ENCODE assay signal across 9 cellular contexts in genomic region chr17:3827124-3827773, GRCh38. TPM values are rescaled to one million over a fixed set of nuclear protein-coding genes. Genes with fewer than 3 reads are reported as not detected.
A peak's percentile ranks its signal among the peaks of the same experiment; 100 is the strongest.
DNase-seq lines count a peak whose midpoint lies in the region; ATAC-seq and TF ChIP-seq lines count a peak whose summit lies in the region.
"Had no signal": no experiment of that assay in that cellular context is flagged by ENCODE, and none has a peak within 500 bp of the region (broad histone marks: within the 10 kb centered on the region; RNA-seq: fewer than 3 reads in every experiment).

No MANE protein-coding gene starts in this region.

- no peaks in the 10 kb centered on the region for H4K20me1 ChIP-seq in MM.1S (ENCODE audit: insufficient read depth, low read length)

- peak; percentile 83 for TF ChIP-seq CTCF in MM.1S (IDR thresholded peaks at IDR 0.05; ENCODE audit: low read length)
- TF ChIP-seq CTCF in dorsolateral prefrontal cortex (IDR thresholded peaks at IDR 0.05 in 54 of 56, conservative IDR thresholded peaks at IDR 0.05 in 2 of 56; ENCODE audit: low read depth in 1 of 56, partially characterized antibody in 56 of 56), result peak; percentile 36 to 93 (median 75)

- H3K9me3 ChIP-seq in MM.1S (replicated peaks; ENCODE audit: insufficient read depth, low read length), result no peaks in the 10 kb centered on the region
- H3K9me3 ChIP-seq: BLaER1 treated with 17β-estradiol and CSF1 and Interleukin-3, amounts not matched to agents 10 nM and 100 nM had no signal

- no peaks in the 10 kb centered on the region for H3K27me3 ChIP-seq in MM.1S (replicated peaks; ENCODE audit: insufficient read depth, low read length)
- no peaks in the 10 kb centered on the region for H3K27me3 ChIP-seq in dorsolateral prefrontal cortex
- H3K27me3 ChIP-seq: BLaER1 treated with 17β-estradiol and CSF1 and Interleukin-3, amounts not matched to agents 10 nM and 100 nM had no signal

- H3K9me3 Mint-ChIP-seq in activated CD4-positive, alpha-beta T cell treated with anti-CD3 and anti-CD28 coated beads, Interleukin-2, amount 10 ng/mL, durations not matched to agents 24 days and 14 days, result no peaks in the 10 kb centered on the region

- no peak overlapping the region for H3K4me2 ChIP-seq in MM.1S (ENCODE audit: low read depth, low read length)

- ATAC-seq in HG02852 (IDR thresholded peaks at IDR 0.05; ENCODE audit: unreplicated experiment), result no peak

- no peaks in the 10 kb centered on the region for H3K27me3 Mint-ChIP-seq in activated CD4-positive, alpha-beta T cell treated with anti-CD3 and anti-CD28 coated beads, Interleukin-2, amount 10 ng/mL, durations not matched to agents 24 days and 14 days

- no peak overlapping the region for H2AFZ ChIP-seq in MM.1S (ENCODE audit: low read length)

- H3K9ac ChIP-seq in MM.1S (ENCODE audit: low read length), result no peak overlapping the region

- H3K36me3 Mint-ChIP-seq in activated CD4-positive, alpha-beta T cell treated with anti-CD3 and anti-CD28 coated beads, Interleukin-2, amount 10 ng/mL, durations not matched to agents 24 days and 14 days (ENCODE audit: low read depth), result peaks cover 46% of the 10 kb centered on the region

- H3K4me3 ChIP-seq in MM.1S (ENCODE audit: low read length), result no peak overlapping the region
- H3K4me3 ChIP-seq in dorsolateral prefrontal cortex, result no peak overlapping the region
- H3K4me3 ChIP-seq: BLaER1 treated with 17β-estradiol and CSF1 and Interleukin-3, amounts not matched to agents 10 nM and 100 nM had no signal

- H3K4me3 Mint-ChIP-seq in activated CD4-positive, alpha-beta T cell treated with anti-CD3 and anti-CD28 coated beads, Interleukin-2, amount 10 ng/mL, durations not matched to agents 24 days and 14 days, result no peak overlapping the region

- no peaks in the 10 kb centered on the region for H3K4me1 ChIP-seq in MM.1S (ENCODE audit: low read length)

- peaks cover 11% of the 10 kb centered on the region for H3K4me1 Mint-ChIP-seq in activated CD4-positive, alpha-beta T cell treated with anti-CD3 and anti-CD28 coated beads, Interleukin-2, amount 10 ng/mL, durations not matched to agents 24 days and 14 days

- H3K27ac Mint-ChIP-seq in activated CD4-positive, alpha-beta T cell treated with anti-CD3 and anti-CD28 coated beads, Interleukin-2, amount 10 ng/mL, durations not matched to agents 24 days and 14 days, result no peak overlapping the region

- DNase-seq in NCI-H1092 treated with DMSO at 0.1 percent for 48 hours (lab: John Stamatoyannopoulos, UW), result peak; percentile 1
- DNase-seq in NCI-H1092 (lab: John Stamatoyannopoulos, UW), result no peak
- DNase-seq in MM.1S, result peak; percentile 49
- peak; percentile 91 for DNase-seq in activated CD4-positive, alpha-beta T cell treated with anti-CD3 and anti-CD28 coated beads, Interleukin-2, amount 10 ng/mL, durations not matched to agents 24 days and 14 days
- peak in 7 of 10 donors; percentile 33 to 90 (median 58) for DNase-seq in dorsolateral prefrontal cortex
- peak; percentile 32 for DNase-seq in myocyte (ENCODE audit: low read depth)
- peak; percentile 47 for DNase-seq in stimulated activated CD8-positive, alpha-beta memory T cell treated with anti-CD3 and anti-CD28 coated beads, Interleukin-7, amount 100 ng/mL, for 24 hours (ENCODE audit: low read depth)

- no peaks in the 10 kb centered on the region for H3K79me2 ChIP-seq in MM.1S (ENCODE audit: low read length)

- intact Hi-C loops in activated CD4-positive, alpha-beta T cell treated with anti-CD3 and anti-CD28 coated beads, Interleukin-2, amount 10 ng/mL, durations not matched to agents 24 days and 14 days (cut with micrococcal nuclease), result loop anchor here (1.0 to 5.0 kb wide), 2 partner anchors 90 to 145 kb away; no protein-coding TSS in a partner anchor
- intact Hi-C loops in dorsolateral prefrontal cortex (cut with DNase I), result loop anchor here in 1 of 2 donors (5.0 kb wide), 1 partner anchor 90 kb away; no protein-coding TSS in a partner anchor

- no peak overlapping the region for H3K27ac ChIP-seq in MM.1S (ENCODE audit: low read length)
- H3K27ac ChIP-seq in dorsolateral prefrontal cortex, result peak overlapping the region in 26 of 59 donors; percentile 8 to 72 (median 45)

- H3K36me3 ChIP-seq in MM.1S (replicated peaks; ENCODE audit: insufficient read depth, low read length), result peaks cover 14% of the 10 kb centered on the region

- no peaks in the 10 kb centered on the region for H3K9me2 ChIP-seq in MM.1S (replicated peaks; ENCODE audit: insufficient read depth, low read length)

- H3F3A ChIP-seq in MM.1S (ENCODE audit: insufficient read depth, low read length), result no peaks in the 10 kb centered on the region

RNA-seq across cellular contexts. Expression of gene NCBP3, which starts 18.8 kb away (rescaled TPM):
- total RNA-seq in activated CD4-positive, alpha-beta T cell treated with anti-CD3 and anti-CD28 coated beads, Interleukin-2, amount 10 ng/mL, durations not matched to agents 24 days and 14 days, result 45.9 and 52.1 TPM in 2 replicates
- total RNA-seq in dorsolateral prefrontal cortex (10 to 100 TPM; 27.5 to 72.2 (median 39.5) TPM), myocyte (12.7 and 13.7 TPM in 2 replicates)
- 16.0 TPM for polyA plus RNA-seq in myocyte (2012)

RNA-seq across cellular contexts. Expression of gene ITGAE, which starts 26.3 kb away (rescaled TPM):
- total RNA-seq in activated CD4-positive, alpha-beta T cell treated with anti-CD3 and anti-CD28 coated beads, Interleukin-2, amount 10 ng/mL, durations not matched to agents 24 days and 14 days, result 31.1 and 33.9 TPM in 2 replicates
- 10 to 100 TPM; 11.5 to 27.0 (median 18.3) TPM for total RNA-seq in dorsolateral prefrontal cortex
- 23.1 and 26.4 TPM in 2 replicates for total RNA-seq in myocyte
- polyA plus RNA-seq in myocyte (2012), result 66.3 TPM
